8 cellular contexts compared by ENCODE assay signal in the genomic region with DNA sequence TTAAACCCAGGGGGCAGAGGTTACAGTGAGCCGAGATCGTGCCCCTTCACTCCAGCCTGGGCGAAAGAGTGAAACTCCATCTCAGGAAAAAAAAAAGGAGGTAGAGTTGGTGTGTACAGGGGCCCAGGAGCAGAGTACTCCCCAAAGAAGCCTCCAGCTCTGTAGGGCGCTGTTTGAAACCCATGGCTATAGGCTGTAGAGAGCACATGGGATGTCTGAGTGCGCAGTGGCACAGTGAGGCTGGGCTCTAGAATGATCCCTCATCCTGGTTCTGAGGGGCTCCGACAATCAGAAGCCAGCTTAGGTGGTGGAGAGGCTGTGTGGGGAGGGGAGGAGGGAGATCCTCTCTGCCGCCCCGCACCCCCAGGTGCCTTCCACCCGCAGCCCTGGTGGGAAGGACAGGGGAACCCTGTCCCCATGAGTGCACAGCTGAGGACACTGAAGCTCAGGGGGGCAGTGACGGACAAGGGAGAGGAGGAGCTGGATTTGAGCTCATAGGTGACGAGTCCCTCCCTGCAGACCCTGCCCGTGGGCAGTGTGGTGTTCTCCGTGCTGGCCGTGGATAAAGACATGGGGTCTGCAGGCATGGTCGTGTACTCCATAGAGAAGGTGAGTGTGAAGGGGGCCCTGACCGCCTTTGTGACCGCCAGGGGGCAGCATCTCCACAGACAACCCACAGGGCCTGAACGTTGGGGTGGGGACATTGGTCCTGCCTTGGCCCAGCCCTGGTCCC. TPM values are rescaled to one million over a fixed set of nuclear protein-coding genes. Genes with fewer than 3 reads are reported as not detected.
DNase-seq lines count a peak whose midpoint lies in the region; ATAC-seq and TF ChIP-seq lines count a peak whose summit lies in the region.
"Had no signal": no experiment of that assay in that cellular context is flagged by ENCODE, and none has a peak within 500 bp of the region (broad histone marks: within the 10 kb centered on the region; RNA-seq: fewer than 3 reads in every experiment).

No MANE protein-coding gene starts in this region.

- no peak overlapping the region for H4K8ac ChIP-seq in trophoblast cell (ENCODE audit: low read depth, low read length)

- no peak overlapping the region for H2BK120ac ChIP-seq in trophoblast cell (ENCODE audit: insufficient read depth, low read length, poor library complexity)

- H4K12ac ChIP-seq in trophoblast cell (ENCODE audit: low read depth, low read length), result no peak overlapping the region

- H2AK5ac ChIP-seq in trophoblast cell (ENCODE audit: low read length), result no peak overlapping the region

- peaks cover 0 to 22% (median 0%) of the 10 kb centered on the region in 3 donors for H3K36me3 ChIP-seq in Peyer's patch
- H3K36me3 ChIP-seq in trophoblast cell (ENCODE audit: control insufficient read depth in 1 of 2, insufficient read depth in 2 of 2, low read length in 2 of 2), result no peaks in the 10 kb centered on the region
- no peaks in the 10 kb centered on the region for H3K36me3 ChIP-seq in upper lobe of left lung

- H3K9me3 ChIP-seq in Peyer's patch, result no peaks in the 10 kb centered on the region
- H3K9me3 ChIP-seq in trophoblast cell (ENCODE audit: insufficient read depth, low read depth, low read length), result peaks cover 7% of the 10 kb centered on the region
- no peaks in the 10 kb centered on the region for H3K9me3 ChIP-seq in upper lobe of left lung

- no peak overlapping the region for H3K9ac ChIP-seq in trophoblast cell (ENCODE audit: low read length)

- H3K79me2 ChIP-seq in trophoblast cell (ENCODE audit: control insufficient read depth, insufficient read depth, low read length, poor library complexity), result no peaks in the 10 kb centered on the region

- ATAC-seq in HG02678 (IDR thresholded peaks at IDR 0.05; ENCODE audit: unreplicated experiment) (peak; percentile 55), upper lobe of left lung (ENCODE audit: low FRiP score in 2 of 2) (peak; percentile 54 to 82)

- H3K4ac ChIP-seq in trophoblast cell (ENCODE audit: low read depth, low read length), result no peak overlapping the region

- peak; percentile 90 for DNase-seq in GM03348 (ENCODE audit: low spot score)
- DNase-seq in Peyer's patch, result peak; percentile 77 to 86 (median 79)
- DNase-seq in activated effector memory CD4-positive, alpha-beta T cell treated with anti-CD3 and anti-CD28 coated beads, Interleukin-2, amount 50 U/mL, for 16 hours, result peak; percentile 94
- DNase-seq in germinal center (ENCODE audit: low spot score), result peak; percentile 78
- peak; percentile 16 to 56 for DNase-seq in trophoblast cell
- peak in 1 of 2 donors; percentile 69 for DNase-seq in upper lobe of left lung

- H3K4me3 ChIP-seq in Peyer's patch, result no peak overlapping the region
- no peak overlapping the region for H3K4me3 ChIP-seq in trophoblast cell (ENCODE audit: low read depth, low read length)
- H3K4me3 ChIP-seq in upper lobe of left lung, result no peak overlapping the region

- H3K18ac ChIP-seq in trophoblast cell (ENCODE audit: low read length), result no peak overlapping the region

- WGBS in trophoblast cell (ENCODE audit: extremely low coverage, insufficient coverage, insufficient read length), result no CpG with 5 or more reads among the region's 18 CpGs
- 29 to 81% methylated on average over 6 to 18 of the region's 18 CpGs for WGBS in upper lobe of left lung, 2 donors

- no peak overlapping the region for H3K14ac ChIP-seq in trophoblast cell (ENCODE audit: low read length)

- H3K23ac ChIP-seq in trophoblast cell (ENCODE audit: low read length), result no peak overlapping the region

- H3K4me1 ChIP-seq in Peyer's patch (no peaks in the 10 kb centered on the region), trophoblast cell (ENCODE audit: control insufficient read depth in 1 of 2, insufficient read depth in 2 of 2, low read length in 2 of 2) (no peaks in the 10 kb centered on the region), upper lobe of left lung (peaks cover 0 to 7% (median 0%) of the 10 kb centered on the region in 4 donors)

- no peak overlapping the region for H2BK5ac ChIP-seq in trophoblast cell (ENCODE audit: low read depth, low read length, poor library complexity)

- H3K27ac ChIP-seq in Peyer's patch (no peak overlapping the region), trophoblast cell (ENCODE audit: low read depth, low read length) (no peak overlapping the region), upper lobe of left lung (no peak overlapping the region)

- TF ChIP-seq POLR2A in Peyer's patch (IDR thresholded peaks at IDR 0.05) (no peak), upper lobe of left lung (IDR thresholded peaks at IDR 0.05) (no peak)

- no peak overlapping the region for H2BK12ac ChIP-seq in trophoblast cell (ENCODE audit: low read length)

- H3K79me1 ChIP-seq in trophoblast cell (ENCODE audit: low read length), result no peaks in the 10 kb centered on the region

- H3K27me3 ChIP-seq in Peyer's patch (no peaks in the 10 kb centered on the region), trophoblast cell (ENCODE audit: insufficient read depth, low read length) (no peaks in the 10 kb centered on the region), upper lobe of left lung (no peaks in the 10 kb centered on the region)

- no peak overlapping the region for H2AFZ ChIP-seq in trophoblast cell (ENCODE audit: insufficient read depth, low read length, poor library complexity)

- no peak overlapping the region for H4K91ac ChIP-seq in trophoblast cell (ENCODE audit: low read depth, low read length)

- H3K4me2 ChIP-seq in trophoblast cell (ENCODE audit: low read length), result no peak overlapping the region

- no peak for TF ChIP-seq EP300 in upper lobe of left lung (IDR thresholded peaks at IDR 0.05)

- peak; percentile 38 to 83 (median 70) for TF ChIP-seq CTCF in Peyer's patch (IDR thresholded peaks at IDR 0.05)
- peak; percentile 70 to 80 (median 80) for TF ChIP-seq CTCF in upper lobe of left lung (IDR thresholded peaks at IDR 0.05)

RNA-seq across cellular contexts. Expression of gene CDHR2, which starts 24.6 kb away (rescaled TPM):
- 100 to 1,000 TPM in 3 of 4 donors, 10 to 100 TPM in 1; 39.6 to 823 (median 613) TPM for total RNA-seq in Peyer's patch
- polyA plus RNA-seq in trophoblast cell (2013), result 0.01 and 0.04 TPM in 2 replicates
- total RNA-seq in upper lobe of left lung, result under 1 TPM in 2 of 6 donors, not detected in 4; 0.30 to 0.34 TPM

RNA-seq across cellular contexts. Expression of gene GPRIN1, which starts 36.2 kb away (rescaled TPM):
- 1 to 10 TPM in 2 of 4 donors, under 1 TPM in 2; 0.83 to 1.9 (median 1.2) TPM for total RNA-seq in Peyer's patch
- polyA plus RNA-seq in trophoblast cell (2013), result 1.4 and 1.5 TPM in 2 replicates
- 1 to 10 TPM in 3 of 6 donors, under 1 TPM in 3; under 0.01 to 4.0 (median 1.3) TPM for total RNA-seq in upper lobe of left lung

RNA-seq across cellular contexts. Expression of gene RNF44, which starts 36.5 kb away (rescaled TPM):
- 100 to 1,000 TPM in 1 of 4 donors, 10 to 100 TPM in 3; 46.4 to 114 (median 65.3) TPM for total RNA-seq in Peyer's patch
- 49.2 and 50.6 TPM in 2 replicates for polyA plus RNA-seq in trophoblast cell (2013)
- total RNA-seq in upper lobe of left lung, result 10 to 100 TPM; 13.4 to 76.5 (median 51.7) TPM

RNA-seq across cellular contexts. Expression of gene SNCB, which starts 56.6 kb away (rescaled TPM):
- total RNA-seq in Peyer's patch (not detected), upper lobe of left lung (not detected)
- polyA plus RNA-seq in trophoblast cell (2013), result 0.11 TPM in 1 of 2 replicates, not detected in the other
- polyA plus RNA-seq: esophagus had no signal

RNA-seq across cellular contexts. Expression of gene EIF4E1B, which starts 56.7 kb away (rescaled TPM):
- not detected for total RNA-seq in Peyer's patch
- 0.55 and 0.62 TPM in 2 replicates for polyA plus RNA-seq in trophoblast cell (2013)
- total RNA-seq in upper lobe of left lung, result not detected
- polyA plus RNA-seq: esophagus had no signal

Comparison
In these comparisons a context has a peak if more than half of its experiments do, and no peak if none do; other contexts are left out.
1. RNA of gene CDHR2, which starts 24.6 kb away (total RNA-seq): 39.6 to 823 TPM in Peyer's patch; 0.30 to 0.34 TPM in upper lobe of left lung; every median in the first group is over 10 times any median in the second.